ENCODE assay signal across 1 cellular context in the genomic region with DNA sequence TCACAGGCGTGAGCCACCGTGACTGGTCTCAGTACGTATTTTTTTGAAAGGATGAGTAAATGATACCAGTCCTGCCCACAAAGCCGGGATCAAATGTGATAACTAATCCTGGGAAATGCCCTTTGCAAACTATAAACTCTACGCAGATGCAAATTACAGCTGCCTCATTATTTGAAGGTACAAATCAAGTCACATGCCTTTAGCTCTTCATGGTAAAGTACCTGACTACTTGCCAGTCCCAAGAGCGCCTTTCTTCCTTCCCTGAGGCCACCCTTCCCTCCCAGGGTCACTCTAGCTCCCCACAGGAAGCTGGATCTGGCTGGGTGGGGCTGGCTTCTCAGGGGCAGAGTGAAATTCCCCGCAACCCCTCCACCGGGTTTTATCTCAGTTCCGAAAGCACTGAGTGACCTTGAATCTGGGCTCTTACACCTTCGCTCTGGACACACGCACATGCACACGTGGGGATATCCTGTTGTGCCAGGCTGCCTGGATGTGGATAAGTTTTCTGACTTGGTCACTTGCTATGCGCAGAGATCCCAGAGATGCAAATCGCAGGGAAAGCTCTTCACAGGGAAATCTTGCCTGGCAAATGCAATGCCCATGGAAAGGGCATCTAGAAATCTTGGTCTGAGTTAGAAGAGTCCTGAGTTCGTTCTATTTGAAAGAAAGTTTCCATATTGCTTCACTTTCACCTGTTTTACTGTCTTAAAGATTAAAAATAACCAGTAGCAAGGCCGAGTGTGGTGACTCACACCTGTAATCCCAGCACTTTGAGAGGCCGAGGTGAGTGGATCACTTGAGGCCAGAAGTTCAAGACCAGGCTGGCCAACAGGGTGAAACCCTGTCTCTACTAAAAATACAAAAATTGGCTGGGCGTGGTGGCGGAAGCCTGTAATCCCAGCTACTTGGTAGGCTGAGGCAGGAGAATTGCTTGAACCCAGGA.
TF ChIP-seq lines count a peak whose summit lies in the region.

No MANE protein-coding gene starts in this region.

TF ChIP-seq in GM12878, 131 proteins besides CTCF, POLR2A, EP300 and RAD21 (continues in another document):
- TF ChIP-seq, protein P1, sequence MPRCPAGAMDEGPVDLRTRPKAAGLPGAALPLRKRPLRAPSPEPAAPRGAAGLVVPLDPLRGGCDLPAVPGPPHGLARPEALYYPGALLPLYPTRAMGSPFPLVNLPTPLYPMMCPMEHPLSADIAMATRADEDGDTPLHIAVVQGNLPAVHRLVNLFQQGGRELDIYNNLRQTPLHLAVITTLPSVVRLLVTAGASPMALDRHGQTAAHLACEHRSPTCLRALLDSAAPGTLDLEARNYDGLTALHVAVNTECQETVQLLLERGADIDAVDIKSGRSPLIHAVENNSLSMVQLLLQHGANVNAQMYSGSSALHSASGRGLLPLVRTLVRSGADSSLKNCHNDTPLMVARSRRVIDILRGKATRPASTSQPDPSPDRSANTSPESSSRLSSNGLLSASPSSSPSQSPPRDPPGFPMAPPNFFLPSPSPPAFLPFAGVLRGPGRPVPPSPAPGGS (IDR thresholded peaks at IDR 0.05; ENCODE audit: borderline replicate concordance, insufficient read depth, low read depth, low read length, poor library complexity, severe bottlenecking): no peak
- peak; percentile 27; the same call in 1 of the 2 replicates for TF ChIP-seq MTA2 (IDR thresholded peaks at IDR 0.05; ENCODE audit: low read depth)
- no peak for TF ChIP-seq STAT3 (IDR thresholded peaks at IDR 0.05; ENCODE audit: low read depth, low read length)
- TF ChIP-seq RELA (IDR thresholded peaks at IDR 0.05; ENCODE audit: borderline replicate concordance, partially characterized antibody): peak; percentile 5
- TF ChIP-seq, protein P2, sequence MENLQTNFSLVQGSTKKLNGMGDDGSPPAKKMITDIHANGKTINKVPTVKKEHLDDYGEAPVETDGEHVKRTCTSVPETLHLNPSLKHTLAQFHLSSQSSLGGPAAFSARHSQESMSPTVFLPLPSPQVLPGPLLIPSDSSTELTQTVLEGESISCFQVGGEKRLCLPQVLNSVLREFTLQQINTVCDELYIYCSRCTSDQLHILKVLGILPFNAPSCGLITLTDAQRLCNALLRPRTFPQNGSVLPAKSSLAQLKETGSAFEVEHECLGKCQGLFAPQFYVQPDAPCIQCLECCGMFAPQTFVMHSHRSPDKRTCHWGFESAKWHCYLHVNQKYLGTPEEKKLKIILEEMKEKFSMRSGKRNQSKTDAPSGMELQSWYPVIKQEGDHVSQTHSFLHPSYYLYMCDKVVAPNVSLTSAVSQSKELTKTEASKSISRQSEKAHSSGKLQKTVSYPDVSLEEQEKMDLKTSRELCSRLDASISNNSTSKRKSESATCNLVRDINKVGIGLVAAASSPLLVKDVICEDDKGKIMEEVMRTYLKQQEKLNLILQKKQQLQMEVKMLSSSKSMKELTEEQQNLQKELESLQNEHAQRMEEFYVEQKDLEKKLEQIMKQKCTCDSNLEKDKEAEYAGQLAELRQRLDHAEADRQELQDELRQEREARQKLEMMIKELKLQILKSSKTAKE (IDR thresholded peaks at IDR 0.05; ENCODE audit: low read depth, poor library complexity, severe bottlenecking): peak; percentile 19
- no peak for TF ChIP-seq HDAC6 (IDR thresholded peaks at IDR 0.05; ENCODE audit: unreplicated experiment)
- TF ChIP-seq, protein P3, sequence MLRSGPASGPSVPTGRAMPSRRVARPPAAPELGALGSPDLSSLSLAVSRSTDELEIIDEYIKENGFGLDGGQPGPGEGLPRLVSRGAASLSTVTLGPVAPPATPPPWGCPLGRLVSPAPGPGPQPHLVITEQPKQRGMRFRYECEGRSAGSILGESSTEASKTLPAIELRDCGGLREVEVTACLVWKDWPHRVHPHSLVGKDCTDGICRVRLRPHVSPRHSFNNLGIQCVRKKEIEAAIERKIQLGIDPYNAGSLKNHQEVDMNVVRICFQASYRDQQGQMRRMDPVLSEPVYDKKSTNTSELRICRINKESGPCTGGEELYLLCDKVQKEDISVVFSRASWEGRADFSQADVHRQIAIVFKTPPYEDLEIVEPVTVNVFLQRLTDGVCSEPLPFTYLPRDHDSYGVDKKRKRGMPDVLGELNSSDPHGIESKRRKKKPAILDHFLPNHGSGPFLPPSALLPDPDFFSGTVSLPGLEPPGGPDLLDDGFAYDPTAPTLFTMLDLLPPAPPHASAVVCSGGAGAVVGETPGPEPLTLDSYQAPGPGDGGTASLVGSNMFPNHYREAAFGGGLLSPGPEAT (IDR thresholded peaks at IDR 0.05; ENCODE audit: low read depth): no peak
- TF ChIP-seq ZNF217 (IDR thresholded peaks at IDR 0.05): 0 out of 2 replicates have a peak, but pooled peaks have one; percentile 3
- TF ChIP-seq, protein P4, sequence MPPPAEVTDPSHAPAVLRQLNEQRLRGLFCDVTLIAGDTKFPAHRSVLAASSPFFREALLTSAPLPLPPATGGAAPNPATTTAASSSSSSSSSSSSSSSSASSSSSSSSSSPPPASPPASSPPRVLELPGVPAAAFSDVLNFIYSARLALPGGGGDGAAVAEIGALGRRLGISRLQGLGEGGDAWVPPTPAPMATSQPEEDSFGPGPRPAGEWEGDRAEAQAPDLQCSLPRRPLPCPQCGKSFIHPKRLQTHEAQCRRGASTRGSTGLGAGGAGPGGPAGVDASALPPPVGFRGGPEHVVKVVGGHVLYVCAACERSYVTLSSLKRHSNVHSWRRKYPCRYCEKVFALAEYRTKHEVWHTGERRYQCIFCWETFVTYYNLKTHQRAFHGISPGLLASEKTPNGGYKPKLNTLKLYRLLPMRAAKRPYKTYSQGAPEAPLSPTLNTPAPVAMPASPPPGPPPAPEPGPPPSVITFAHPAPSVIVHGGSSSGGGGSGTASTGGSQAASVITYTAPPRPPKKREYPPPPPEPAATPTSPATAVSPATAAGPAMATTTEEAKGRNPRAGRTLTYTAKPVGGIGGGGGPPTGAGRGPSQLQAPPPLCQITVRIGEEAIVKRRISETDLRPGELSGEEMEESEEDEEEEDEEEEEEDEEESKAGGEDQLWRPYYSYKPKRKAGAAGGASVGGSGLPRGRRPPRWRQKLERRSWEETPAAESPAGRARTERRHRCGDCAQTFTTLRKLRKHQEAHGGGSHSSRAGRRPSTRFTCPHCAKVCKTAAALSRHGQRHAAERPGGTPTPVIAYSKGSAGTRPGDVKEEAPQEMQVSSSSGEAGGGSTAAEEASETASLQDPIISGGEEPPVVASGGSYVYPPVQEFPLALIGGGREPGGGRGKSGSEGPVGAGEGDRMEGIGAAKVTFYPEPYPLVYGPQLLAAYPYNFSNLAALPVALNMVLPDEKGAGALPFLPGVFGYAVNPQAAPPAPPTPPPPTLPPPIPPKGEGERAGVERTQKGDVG (CRISPR knock-in tag; IDR thresholded peaks at IDR 0.05): no peak
- TF ChIP-seq, protein P5, sequence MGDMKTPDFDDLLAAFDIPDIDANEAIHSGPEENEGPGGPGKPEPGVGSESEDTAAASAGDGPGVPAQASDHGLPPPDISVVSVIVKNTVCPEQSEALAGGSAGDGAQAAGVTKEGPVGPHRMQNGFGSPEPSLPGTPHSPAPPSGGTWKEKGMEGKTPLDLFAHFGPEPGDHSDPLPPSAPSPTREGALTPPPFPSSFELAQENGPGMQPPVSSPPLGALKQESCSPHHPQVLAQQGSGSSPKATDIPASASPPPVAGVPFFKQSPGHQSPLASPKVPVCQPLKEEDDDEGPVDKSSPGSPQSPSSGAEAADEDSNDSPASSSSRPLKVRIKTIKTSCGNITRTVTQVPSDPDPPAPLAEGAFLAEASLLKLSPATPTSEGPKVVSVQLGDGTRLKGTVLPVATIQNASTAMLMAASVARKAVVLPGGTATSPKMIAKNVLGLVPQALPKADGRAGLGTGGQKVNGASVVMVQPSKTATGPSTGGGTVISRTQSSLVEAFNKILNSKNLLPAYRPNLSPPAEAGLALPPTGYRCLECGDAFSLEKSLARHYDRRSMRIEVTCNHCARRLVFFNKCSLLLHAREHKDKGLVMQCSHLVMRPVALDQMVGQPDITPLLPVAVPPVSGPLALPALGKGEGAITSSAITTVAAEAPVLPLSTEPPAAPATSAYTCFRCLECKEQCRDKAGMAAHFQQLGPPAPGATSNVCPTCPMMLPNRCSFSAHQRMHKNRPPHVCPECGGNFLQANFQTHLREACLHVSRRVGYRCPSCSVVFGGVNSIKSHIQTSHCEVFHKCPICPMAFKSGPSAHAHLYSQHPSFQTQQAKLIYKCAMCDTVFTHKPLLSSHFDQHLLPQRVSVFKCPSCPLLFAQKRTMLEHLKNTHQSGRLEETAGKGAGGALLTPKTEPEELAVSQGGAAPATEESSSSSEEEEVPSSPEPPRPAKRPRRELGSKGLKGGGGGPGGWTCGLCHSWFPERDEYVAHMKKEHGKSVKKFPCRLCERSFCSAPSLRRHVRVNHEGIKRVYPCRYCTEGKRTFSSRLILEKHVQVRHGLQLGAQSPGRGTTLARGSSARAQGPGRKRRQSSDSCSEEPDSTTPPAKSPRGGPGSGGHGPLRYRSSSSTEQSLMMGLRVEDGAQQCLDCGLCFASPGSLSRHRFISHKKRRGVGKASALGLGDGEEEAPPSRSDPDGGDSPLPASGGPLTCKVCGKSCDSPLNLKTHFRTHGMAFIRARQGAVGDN (IDR thresholded peaks at IDR 0.05): no peak
- peak; percentile 68 for TF ChIP-seq IKZF1 (conservative IDR thresholded peaks at IDR 0.05)
- TF ChIP-seq POU2F2 (IDR thresholded peaks at IDR 0.05; ENCODE audit: borderline replicate concordance, low read depth, low read length): 0 out of 3 replicates have a peak, but pooled peaks have one; percentile 34
- no peak for TF ChIP-seq PAX5 (IDR thresholded peaks at IDR 0.05; ENCODE audit: borderline replicate concordance, low read depth, low read length)
- TF ChIP-seq, protein P6, sequence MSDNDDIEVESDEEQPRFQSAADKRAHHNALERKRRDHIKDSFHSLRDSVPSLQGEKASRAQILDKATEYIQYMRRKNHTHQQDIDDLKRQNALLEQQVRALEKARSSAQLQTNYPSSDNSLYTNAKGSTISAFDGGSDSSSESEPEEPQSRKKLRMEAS (IDR thresholded peaks at IDR 0.05; ENCODE audit: low read depth, low read length): no peak
- no peak for TF ChIP-seq ZNF384 (IDR thresholded peaks at IDR 0.05; ENCODE audit: borderline replicate concordance, low read depth, low read length)
- TF ChIP-seq KDM1A (IDR thresholded peaks at IDR 0.05; ENCODE audit: borderline replicate concordance): no peak
- no peak for TF ChIP-seq ASH2L (IDR thresholded peaks at IDR 0.05; ENCODE audit: borderline replicate concordance, low read depth)
- no peak for TF ChIP-seq NFXL1 (IDR thresholded peaks at IDR 0.05; ENCODE audit: borderline replicate concordance)
- TF ChIP-seq, protein P7, sequence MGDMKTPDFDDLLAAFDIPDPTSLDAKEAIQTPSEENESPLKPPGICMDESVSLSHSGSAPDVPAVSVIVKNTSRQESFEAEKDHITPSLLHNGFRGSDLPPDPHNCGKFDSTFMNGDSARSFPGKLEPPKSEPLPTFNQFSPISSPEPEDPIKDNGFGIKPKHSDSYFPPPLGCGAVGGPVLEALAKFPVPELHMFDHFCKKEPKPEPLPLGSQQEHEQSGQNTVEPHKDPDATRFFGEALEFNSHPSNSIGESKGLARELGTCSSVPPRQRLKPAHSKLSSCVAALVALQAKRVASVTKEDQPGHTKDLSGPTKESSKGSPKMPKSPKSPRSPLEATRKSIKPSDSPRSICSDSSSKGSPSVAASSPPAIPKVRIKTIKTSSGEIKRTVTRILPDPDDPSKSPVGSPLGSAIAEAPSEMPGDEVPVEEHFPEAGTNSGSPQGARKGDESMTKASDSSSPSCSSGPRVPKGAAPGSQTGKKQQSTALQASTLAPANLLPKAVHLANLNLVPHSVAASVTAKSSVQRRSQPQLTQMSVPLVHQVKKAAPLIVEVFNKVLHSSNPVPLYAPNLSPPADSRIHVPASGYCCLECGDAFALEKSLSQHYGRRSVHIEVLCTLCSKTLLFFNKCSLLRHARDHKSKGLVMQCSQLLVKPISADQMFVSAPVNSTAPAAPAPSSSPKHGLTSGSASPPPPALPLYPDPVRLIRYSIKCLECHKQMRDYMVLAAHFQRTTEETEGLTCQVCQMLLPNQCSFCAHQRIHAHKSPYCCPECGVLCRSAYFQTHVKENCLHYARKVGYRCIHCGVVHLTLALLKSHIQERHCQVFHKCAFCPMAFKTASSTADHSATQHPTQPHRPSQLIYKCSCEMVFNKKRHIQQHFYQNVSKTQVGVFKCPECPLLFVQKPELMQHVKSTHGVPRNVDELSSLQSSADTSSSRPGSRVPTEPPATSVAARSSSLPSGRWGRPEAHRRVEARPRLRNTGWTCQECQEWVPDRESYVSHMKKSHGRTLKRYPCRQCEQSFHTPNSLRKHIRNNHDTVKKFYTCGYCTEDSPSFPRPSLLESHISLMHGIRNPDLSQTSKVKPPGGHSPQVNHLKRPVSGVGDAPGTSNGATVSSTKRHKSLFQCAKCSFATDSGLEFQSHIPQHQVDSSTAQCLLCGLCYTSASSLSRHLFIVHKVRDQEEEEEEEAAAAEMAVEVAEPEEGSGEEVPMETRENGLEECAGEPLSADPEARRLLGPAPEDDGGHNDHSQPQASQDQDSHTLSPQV (IDR thresholded peaks at IDR 0.05): no peak
- no peak for TF ChIP-seq ZSCAN29 (IDR thresholded peaks at IDR 0.05)
- no peak for TF ChIP-seq ATF7 (IDR thresholded peaks at IDR 0.05; ENCODE audit: low read depth)
- TF ChIP-seq RBBP5 (conservative IDR thresholded peaks at IDR 0.05): no peak
- no peak for TF ChIP-seq SIN3A (IDR thresholded peaks at IDR 0.05; ENCODE audit: low read depth, low read length)
- TF ChIP-seq KLF5 (IDR thresholded peaks at IDR 0.05; ENCODE audit: partially characterized antibody): no peak
- TF ChIP-seq SREBF1 (IDR thresholded peaks at IDR 0.05; ENCODE audit: low read length): no peak
- TF ChIP-seq RAD51 (IDR thresholded peaks at IDR 0.05): no peak; the same call in 1 of the 2 replicates
- TF ChIP-seq POLR2AphosphoS5 (IDR thresholded peaks at IDR 0.05; ENCODE audit: low read length): no peak
- no peak for TF ChIP-seq FOXK2 (IDR thresholded peaks at IDR 0.05)
- TF ChIP-seq POLR2AphosphoS2 (IDR thresholded peaks at IDR 0.05; ENCODE audit: low read depth, low read length): no peak
- TF ChIP-seq, protein P8, sequence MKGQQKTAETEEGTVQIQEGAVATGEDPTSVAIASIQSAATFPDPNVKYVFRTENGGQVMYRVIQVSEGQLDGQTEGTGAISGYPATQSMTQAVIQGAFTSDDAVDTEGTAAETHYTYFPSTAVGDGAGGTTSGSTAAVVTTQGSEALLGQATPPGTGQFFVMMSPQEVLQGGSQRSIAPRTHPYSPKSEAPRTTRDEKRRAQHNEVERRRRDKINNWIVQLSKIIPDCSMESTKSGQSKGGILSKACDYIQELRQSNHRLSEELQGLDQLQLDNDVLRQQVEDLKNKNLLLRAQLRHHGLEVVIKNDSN (IDR thresholded peaks at IDR 0.05; ENCODE audit: borderline replicate concordance, extremely low read length, insufficient read depth, low read depth, low read length): no peak
- TF ChIP-seq, protein P9, sequence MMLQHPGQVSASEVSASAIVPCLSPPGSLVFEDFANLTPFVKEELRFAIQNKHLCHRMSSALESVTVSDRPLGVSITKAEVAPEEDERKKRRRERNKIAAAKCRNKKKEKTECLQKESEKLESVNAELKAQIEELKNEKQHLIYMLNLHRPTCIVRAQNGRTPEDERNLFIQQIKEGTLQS (IDR thresholded peaks at IDR 0.05; ENCODE audit: borderline replicate concordance, extremely low read depth, low read depth, low read length): no peak
- TF ChIP-seq NR2C2 (IDR thresholded peaks at IDR 0.05; ENCODE audit: borderline replicate concordance, control insufficient read depth, insufficient read length, low read depth): no peak
- TF ChIP-seq TBL1XR1 (IDR thresholded peaks at IDR 0.05; ENCODE audit: low read depth, low read length): no peak
- TF ChIP-seq BRCA1 (IDR thresholded peaks at IDR 0.05; ENCODE audit: low read depth, low read length): no peak
